Comparison of ENCODE assay signal across 32 cellular contexts in genomic region chr9:10899509-10899908, GRCh38.
DNase-seq lines count a peak whose midpoint lies in the region; ATAC-seq, FAIRE-seq and TF ChIP-seq lines count a peak whose summit lies in the region.
"Had no signal": no experiment of that assay in that cellular context is flagged by ENCODE, and none has a peak within 500 bp of the region (broad histone marks: within the 10 kb centered on the region; RNA-seq: fewer than 3 reads in every experiment).

No MANE protein-coding gene starts in this region.

- H3K4me1 Mint-ChIP-seq in endodermal cell: no peaks in the 10 kb centered on the region
- H3K4me1 Mint-ChIP-seq: B cell; CD14-positive monocyte; CD4-positive, alpha-beta memory T cell; CD4-positive, CD25-positive, alpha-beta regulatory T cell; CD8-positive, alpha-beta memory T cell had no signal

- H3K9me3 ChIP-seq in A549 (peaks cover 3% of the 10 kb centered on the region; the same call in 1 of the 3 replicates), HEK293 (ENCODE audit: control insufficient read depth, insufficient read depth, low read depth, low read length) (no peaks in the 10 kb centered on the region), endodermal cell (ENCODE audit: control insufficient read depth, low read length) (no peaks in the 10 kb centered on the region)
- H3K9me3 ChIP-seq: BE2C, BLaER1, Caco-2 had no signal

- CTCF ChIA-PET in A549 (lab: Yijun Ruan, JAX): no interaction called here
- CTCF ChIA-PET in HEK293 (lab: Yijun Ruan, JAX): no interaction called here

- H3K36me3 ChIP-seq in HEK293 (ENCODE audit: control insufficient read depth in 2 of 2, insufficient read depth in 1 of 2, low read length in 2 of 2): no peaks in the 10 kb centered on the region
- H3K36me3 ChIP-seq in endodermal cell (ENCODE audit: control insufficient read depth, insufficient read depth, low read length): no peaks in the 10 kb centered on the region
- H3K36me3 ChIP-seq: BE2C; BLaER1; BLaER1 treated with 17β-estradiol and CSF1 and Interleukin-3, amounts not matched to agents 10 nM and 100 nM had no signal

- H3K4me3 ChIP-seq in A549 (no peak overlapping the region), HEK293 (ENCODE audit: low read depth, low read length) (no peak overlapping the region), endodermal cell (ENCODE audit: low read length) (no peak overlapping the region)
- H3K4me3 ChIP-seq: BLaER1; BLaER1 treated with 17β-estradiol and CSF1 and Interleukin-3, amounts not matched to agents 10 nM and 100 nM had no signal

- H3K4me3 Mint-ChIP-seq in endodermal cell: no peak overlapping the region
- H3K4me3 Mint-ChIP-seq: B cell; CD14-positive monocyte; CD4-positive, alpha-beta memory T cell; CD4-positive, alpha-beta T cell; CD4-positive, CD25-positive, alpha-beta regulatory T cell; CD8-positive, alpha-beta memory T cell; CD8-positive, alpha-beta T cell had no signal

- no peaks in the 10 kb centered on the region for H3K27me3 Mint-ChIP-seq in endodermal cell (ENCODE audit: insufficient read depth)
- H3K27me3 Mint-ChIP-seq: B cell; CD4-positive, alpha-beta memory T cell; CD4-positive, alpha-beta T cell; CD4-positive, CD25-positive, alpha-beta regulatory T cell; CD8-positive, alpha-beta memory T cell had no signal

- H3K27ac ChIP-seq in A549 (no peak overlapping the region), HEK293 (ENCODE audit: extremely low read depth, low read depth, low read length) (no peak overlapping the region), endodermal cell (ENCODE audit: low read depth, low read length) (no peak overlapping the region)
- H3K27ac ChIP-seq: 22Rv1; BLaER1; BLaER1 treated with 17β-estradiol and CSF1 and Interleukin-3, amounts not matched to agents 10 nM and 100 nM; C4-2B had no signal

- H3K36me3 Mint-ChIP-seq in endodermal cell (ENCODE audit: low read depth): no peaks in the 10 kb centered on the region
- H3K36me3 Mint-ChIP-seq: CD14-positive monocyte; CD4-positive, alpha-beta memory T cell; CD4-positive, CD25-positive, alpha-beta regulatory T cell; CD8-positive, alpha-beta T cell had no signal

- TF ChIP-seq CTCF in A549 (IDR thresholded peaks at IDR 0.05) (no peak), HEK293 (tag by site-specific recombination; IDR thresholded peaks at IDR 0.05) (no peak), endodermal cell (conservative IDR thresholded peaks at IDR 0.05) (no peak)

- 0% methylated on average over 2 of the region's 3 CpGs for WGBS in A549 (ENCODE audit: missing lambda C conversion rate)
- WGBS in endodermal cell (ENCODE audit: insufficient coverage in 1 of 2, insufficient read length in 1 of 2), 2 experiments: 90 to 94% methylated on average over 2 to 3 of the region's 3 CpGs

- H3K4me2 ChIP-seq in A549: no peak overlapping the region
- H3K4me2 ChIP-seq: BLaER1; BLaER1 treated with 17β-estradiol and CSF1 and Interleukin-3, amounts not matched to agents 10 nM and 100 nM had no signal

- TF ChIP-seq RAD21 in A549 (conservative IDR thresholded peaks at IDR 0.05 in 1 of 2, IDR thresholded peaks at IDR 0.05 in 1 of 2): no peak

- no peak for TF ChIP-seq EP300 in A549 (IDR thresholded peaks at IDR 0.05)

- no peak for TF ChIP-seq POLR2A in A549 (IDR thresholded peaks at IDR 0.05; ENCODE audit: low read length)

- FAIRE-seq in A549 (lab: Jason Lieb, UNC): no peak
- FAIRE-seq: A204.1, D721Med had no signal

- no peak for ATAC-seq in A549
- ATAC-seq: CD8-positive, alpha-beta T cell had no signal

- POLR2A ChIA-PET in A549 (lab: Yijun Ruan, JAX) (no interaction called here), HEK293 (lab: Yijun Ruan, JAX) (no interaction called here)

- no peak for DNase-seq in A549 (ENCODE audit: low read depth in 1 of 2, low spot score in 1 of 2)
- DNase-seq in NCI-H187 (lab: John Stamatoyannopoulos, UW): no peak
- DNase-seq in endodermal cell: no peak
- DNase-seq: 8988T; ACHN; AML-193; BE2C; C1 segment of cervical spinal cord; Caco-2; Calu3; CD4-positive, alpha-beta memory T cell; CD4-positive, alpha-beta T cell; CD4-positive, CD25-positive, alpha-beta regulatory T cell; CD8-positive, alpha-beta memory T cell; CD8-positive, alpha-beta T cell; COR-L47; DMS 273 treated with DMSO at 0.1 percent for 48 hours; DMS153; DMS53; DMS79; DMS79 treated with DMSO at 0.1 percent for 48 hours; DND-41; EL had no signal

- no peak overlapping the region for H3K9ac ChIP-seq in endodermal cell (ENCODE audit: extremely low read depth, low read length, poor library complexity, severe bottlenecking)
- H3K9ac ChIP-seq: BLaER1; BLaER1 treated with 17β-estradiol and CSF1 and Interleukin-3, amounts not matched to agents 10 nM and 100 nM had no signal

- H3K4me1 ChIP-seq in A549 (no peaks in the 10 kb centered on the region), HEK293 (ENCODE audit: control insufficient read depth, insufficient read depth, low read length) (no peaks in the 10 kb centered on the region), endodermal cell (ENCODE audit: control insufficient read depth, insufficient read depth, low read length) (no peaks in the 10 kb centered on the region)
- H3K4me1 ChIP-seq: BE2C; BLaER1; BLaER1 treated with 17β-estradiol and CSF1 and Interleukin-3, amounts not matched to agents 10 nM and 100 nM; Caco-2 had no signal

- no peaks in the 10 kb centered on the region for H3K27me3 ChIP-seq in endodermal cell (ENCODE audit: control insufficient read depth, insufficient read depth, low read length, poor library complexity, severe bottlenecking)
- H3K27me3 ChIP-seq: BE2C; BLaER1; BLaER1 treated with 17β-estradiol and CSF1 and Interleukin-3, amounts not matched to agents 10 nM and 100 nM had no signal

- no peak overlapping the region for H3K27ac Mint-ChIP-seq in endodermal cell
- H3K27ac Mint-ChIP-seq: B cell; CD14-positive monocyte; CD4-positive, alpha-beta memory T cell; CD4-positive, alpha-beta T cell; CD4-positive, CD25-positive, alpha-beta regulatory T cell; CD8-positive, alpha-beta memory T cell; CD8-positive, alpha-beta T cell had no signal

- peaks cover 38% of the 10 kb centered on the region for H3K9me3 Mint-ChIP-seq in endodermal cell

TF ChIP-seq in A549, 52 proteins besides CTCF, POLR2A, EP300 and RAD21:
- TF ChIP-seq E2F6 (IDR thresholded peaks at IDR 0.05; ENCODE audit: borderline replicate concordance, low read depth) (no peak), ZFP36 (IDR thresholded peaks at IDR 0.05; ENCODE audit: borderline replicate concordance, partially characterized antibody) (peak; percentile 57), JUNB (IDR thresholded peaks at IDR 0.05) (no peak)

TF ChIP-seq in HEK293, 187 proteins besides CTCF, POLR2A, EP300 and RAD21:
- TF ChIP-seq ZNF132 (tag by site-specific recombination; IDR thresholded peaks at IDR 0.05; ENCODE audit: borderline replicate concordance): no peak
- TF ChIP-seq BCL6B (tag by site-specific recombination; IDR thresholded peaks at IDR 0.05): no peak
- no peak for TF ChIP-seq ZNF521 (tag by site-specific recombination; IDR thresholded peaks at IDR 0.05)
- no peak for TF ChIP-seq ZNF658 (tag by site-specific recombination; IDR thresholded peaks at IDR 0.05)
- peak; percentile 70 for TF ChIP-seq ZNF585B (tag by site-specific recombination; IDR thresholded peaks at IDR 0.05)
- no peak for TF ChIP-seq ZNF184 (tag by site-specific recombination; IDR thresholded peaks at IDR 0.05)
